In genomic region chr1:13804240-13804633, GRCh38 we compare ENCODE assay signal across 30 cellular contexts.
"Had no signal": no experiment of that assay in that cellular context is flagged by ENCODE, and none has a peak within 500 bp of the region (broad histone marks: within the 10 kb centered on the region; RNA-seq: fewer than 3 reads in every experiment).

No MANE protein-coding gene starts in this region.

- H3K27ac Mint-ChIP-seq: activated CD4-positive, alpha-beta memory T cell treated with anti-CD3 and anti-CD28 coated beads, Interleukin-2, amount 10 ng/mL, durations not matched to agents 7 days and 5 days; activated CD4-positive, alpha-beta T cell treated with anti-CD3 and anti-CD28 coated beads for 36 hours; activated CD4-positive, alpha-beta T cell treated with anti-CD3 and anti-CD28 coated beads, Interleukin-2, amount 10 ng/mL, durations not matched to agents 7 days and 5 days; activated T-helper 1 cell treated with anti-CD3 and anti-CD28 coated beads, Interleukin-12 subunit alpha, Interleukin-12 subunit beta, Interleukin-2, Interleukin-4 antibody, amounts not matched to agents 30 ng/mL and 10 ng/mL and 1 ng/mL, durations not matched to agents 14 hours and 24 hours and 36 hours; T-helper 17 cell; T-helper 2 cell treated with Interferon-gamma antibody and Interleukin-4, amounts not matched to agents 5 μg/mL and 100 μg/mL, for 36 hours had no signal

- ATAC-seq: activated CD4-positive, alpha-beta T cell treated with anti-CD3 and anti-CD28 coated beads for 36 hours; effector memory CD8-positive, alpha-beta T cell; heart left ventricle; T-helper 17 cell had no signal

- H3K9me3 ChIP-seq: esophagus squamous epithelium, heart left ventricle had no signal

- DNase-seq: activated CD4-positive, alpha-beta memory T cell treated with anti-CD3 and anti-CD28 coated beads, Interleukin-2, amount 10 ng/mL, durations not matched to agents 7 days and 5 days; activated CD4-positive, alpha-beta T cell treated with anti-CD3 and anti-CD28 coated beads for 36 hours; activated CD4-positive, alpha-beta T cell treated with anti-CD3 and anti-CD28 coated beads, Interleukin-2, amount 10 ng/mL, durations not matched to agents 7 days and 5 days; activated CD4-positive, alpha-beta T cell treated with anti-CD3 and anti-CD28 coated beads, Interleukin-2, amount 50 U/mL, for 4 hours; activated CD4-positive, CD25-positive, alpha-beta regulatory T cell; activated CD4-positive, CD25-positive, alpha-beta regulatory T cell treated with anti-CD3 and anti-CD28 coated beads, Interleukin-2, amount 50 U/mL, for 72 hours; activated CD8-positive, alpha-beta memory T cell treated with anti-CD3 and anti-CD28 coated beads, Interleukin-2, amount 50 U/mL, for 48 hours; activated effector memory CD4-positive, alpha-beta T cell treated with Interleukin-2 at 50 U/mL for 16 hours; activated gamma-delta T cell treated with Interleukin-2 at 50 U/mL for 16 hours; activated naive CD4-positive, alpha-beta T cell treated with anti-CD3 and anti-CD28 coated beads, Interleukin-2, amount 50 U/mL, for 16 hours; activated naive CD4-positive, alpha-beta T cell treated with Interleukin-2 at 50 U/mL for 16 hours; activated T-cell treated with anti-CD3 and anti-CD28 coated beads, Interleukin-2, amount 50 U/mL, for 48 hours; amniotic stem cell; anterior cingulate cortex; brain microvascular endothelial cell; cortex of kidney; dermis blood vessel endothelial cell; effector CD4-positive, alpha-beta T cell; effector memory CD8-positive, alpha-beta T cell; esophagus squamous epithelium; glutamatergic neuron; heart left ventricle; T-helper 1 cell; T-helper 17 cell; T1000; WERI-Rb-1 had no signal

- H3K4me3 Mint-ChIP-seq: activated CD4-positive, alpha-beta memory T cell treated with anti-CD3 and anti-CD28 coated beads, Interleukin-2, amount 10 ng/mL, durations not matched to agents 7 days and 5 days; activated CD4-positive, alpha-beta T cell treated with anti-CD3 and anti-CD28 coated beads for 36 hours; activated CD4-positive, alpha-beta T cell treated with anti-CD3 and anti-CD28 coated beads, Interleukin-2, amount 10 ng/mL, durations not matched to agents 7 days and 5 days; activated naive CD8-positive, alpha-beta T cell; activated T-helper 1 cell treated with anti-CD3 and anti-CD28 coated beads, Interleukin-12 subunit alpha, Interleukin-12 subunit beta, Interleukin-2, Interleukin-4 antibody, amounts not matched to agents 30 ng/mL and 10 ng/mL and 1 ng/mL, durations not matched to agents 14 hours and 24 hours and 36 hours; effector memory CD8-positive, alpha-beta T cell; T-helper 17 cell; T-helper 2 cell treated with Interferon-gamma antibody and Interleukin-4, amounts not matched to agents 5 μg/mL and 100 μg/mL, for 36 hours had no signal

- H3K27me3 Mint-ChIP-seq: activated CD4-positive, alpha-beta memory T cell treated with anti-CD3 and anti-CD28 coated beads, Interleukin-2, amount 10 ng/mL, durations not matched to agents 7 days and 5 days; activated CD4-positive, alpha-beta T cell treated with anti-CD3 and anti-CD28 coated beads for 36 hours; activated CD4-positive, alpha-beta T cell treated with anti-CD3 and anti-CD28 coated beads, Interleukin-2, amount 10 ng/mL, durations not matched to agents 7 days and 5 days; activated naive CD8-positive, alpha-beta T cell; effector memory CD8-positive, alpha-beta T cell; T-helper 17 cell had no signal

- H3K36me3 ChIP-seq: brain microvascular endothelial cell, esophagus squamous epithelium, WERI-Rb-1 had no signal

- H3K27me3 ChIP-seq: brain microvascular endothelial cell, esophagus squamous epithelium, heart left ventricle had no signal

- H3K9me3 Mint-ChIP-seq: activated CD4-positive, alpha-beta memory T cell treated with anti-CD3 and anti-CD28 coated beads, Interleukin-2, amount 10 ng/mL, durations not matched to agents 7 days and 5 days; activated CD4-positive, alpha-beta T cell treated with anti-CD3 and anti-CD28 coated beads, Interleukin-2, amount 10 ng/mL, durations not matched to agents 7 days and 5 days; activated T-helper 1 cell treated with anti-CD3 and anti-CD28 coated beads, Interleukin-12 subunit alpha, Interleukin-12 subunit beta, Interleukin-2, Interleukin-4 antibody, amounts not matched to agents 30 ng/mL and 10 ng/mL and 1 ng/mL, durations not matched to agents 14 hours and 24 hours and 36 hours; effector memory CD8-positive, alpha-beta T cell; T-helper 2 cell treated with Interferon-gamma antibody and Interleukin-4, amounts not matched to agents 5 μg/mL and 100 μg/mL, for 36 hours had no signal

- H3K27ac ChIP-seq: brain microvascular endothelial cell, epithelial cell of prostate, esophagus squamous epithelium, heart left ventricle, WERI-Rb-1 had no signal

- H3K4me3 ChIP-seq: esophagus squamous epithelium, heart left ventricle had no signal
